Comparison of ENCODE assay signal across 1 cellular context in genomic region chr3:133276594-133276993, GRCh38.
TF ChIP-seq lines count a peak whose summit lies in the region.

No MANE protein-coding gene starts in this region.

TF ChIP-seq in GM23338, 12 proteins besides CTCF, POLR2A, EP300 and RAD21:
- TF ChIP-seq ETS1 (IDR thresholded peaks at IDR 0.05): no peak
